21 cellular contexts compared by ENCODE assay signal in the genomic region with DNA sequence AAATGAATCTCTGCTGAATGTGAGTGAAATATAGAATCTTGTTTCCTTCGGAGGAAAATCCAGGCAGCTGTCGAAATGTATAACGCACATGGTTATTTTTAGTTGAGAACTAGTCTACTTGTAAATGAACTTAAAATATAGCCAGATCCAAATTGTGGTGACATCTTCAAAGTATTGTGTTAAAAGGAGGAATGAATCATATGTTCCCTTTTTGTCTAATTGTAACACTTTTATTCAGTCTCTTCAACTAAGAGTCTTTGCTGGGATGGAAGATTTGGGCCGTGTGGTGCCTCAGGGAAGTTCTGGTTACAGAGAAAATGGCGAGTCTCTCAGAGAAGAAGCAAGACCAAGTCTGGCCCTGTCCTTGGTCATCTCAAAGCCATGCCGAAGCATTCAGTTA.
"Had no signal": no experiment of that assay in that cellular context is flagged by ENCODE, and none has a peak within 500 bp of the region (broad histone marks: within the 10 kb centered on the region; RNA-seq: fewer than 3 reads in every experiment).

No MANE protein-coding gene starts in this region.

- H3K9ac ChIP-seq: KMS-11 had no signal

- H3K9me3 ChIP-seq: SJSA1 had no signal

- H3K27ac ChIP-seq: KMS-11, SJSA1, SK-N-MC had no signal

- H3K4me2 ChIP-seq: KMS-11 had no signal

- H3K4me1 ChIP-seq: SJSA1 had no signal

- DNase-seq: Kasumi-1, MM.1S, NCI-H1092 treated with DMSO at 0.1 percent for 48 hours, NCI-H1417 treated with DMSO at 0.1 percent for 48 hours, NCI-H146, NCI-H1694 treated with DMSO at 0.1 percent for 48 hours, NCI-H1930, NCI-H2081, NCI-H2107, NCI-H2227 treated with DMSO at 0.1 percent for 48 hours, NCI-H524, NCI-H526 treated with DMSO at 0.1 percent for 48 hours, NCI-H748 treated with DMSO at 0.1 percent for 48 hours, Right ventricle myocardium superior, RPMI8226, SIG-M5 had no signal

- H3K27me3 ChIP-seq: SJSA1 had no signal

- H3K36me3 ChIP-seq: SJSA1 had no signal

- H3K4me3 ChIP-seq: K562, SJSA1, SK-N-MC had no signal

- ATAC-seq: HepG2, K562 had no signal
